9 cellular contexts compared by ENCODE assay signal in the genomic region with DNA sequence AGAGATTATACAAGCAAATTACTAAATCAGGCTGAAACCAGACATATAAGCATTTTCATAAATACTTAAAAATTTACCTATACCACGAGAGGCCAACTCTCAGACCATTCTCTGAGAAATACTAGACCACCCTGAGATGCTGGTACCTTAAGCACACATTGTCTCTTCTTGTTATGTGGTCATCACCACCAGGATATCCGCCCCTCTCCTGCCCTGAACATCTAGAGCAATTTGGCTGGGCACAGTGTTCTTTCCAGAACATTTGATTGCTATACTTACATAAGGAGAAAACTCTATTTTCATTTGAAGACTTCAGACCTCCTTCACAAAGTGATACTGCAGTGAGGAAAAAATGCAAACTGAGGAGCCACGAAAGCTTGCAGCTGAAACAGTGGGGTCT. TPM values are rescaled to one million over a fixed set of nuclear protein-coding genes. Genes with fewer than 3 reads are reported as not detected.
DNase-seq lines count a peak whose midpoint lies in the region; ATAC-seq and TF ChIP-seq lines count a peak whose summit lies in the region.
"Had no signal": no experiment of that assay in that cellular context is flagged by ENCODE, and none has a peak within 500 bp of the region (broad histone marks: within the 10 kb centered on the region; RNA-seq: fewer than 3 reads in every experiment).

No MANE protein-coding gene starts in this region.

- H2BK20ac ChIP-seq in H9 (ENCODE audit: low read depth, low read length, poor library complexity, severe bottlenecking): no peak overlapping the region

- peak overlapping the region; percentile 52 for H3K27ac ChIP-seq in CD8-positive, alpha-beta memory T cell (ENCODE audit: low read depth, low read length)
- no peak overlapping the region for H3K27ac ChIP-seq in H9 (ENCODE audit: insufficient read length, low read depth, low read length)
- H3K27ac ChIP-seq: SJSA1 had no signal

- no peaks in the 10 kb centered on the region for H3K36me3 Mint-ChIP-seq in CD8-positive, alpha-beta memory T cell
- H3K36me3 Mint-ChIP-seq in activated B cell treated with CpG ODN at 0.5 μM for 24 hours (ENCODE audit: low read depth): no peaks in the 10 kb centered on the region
- no peaks in the 10 kb centered on the region; a peak in 1 of 7 replicates for H3K36me3 Mint-ChIP-seq in H9 (ENCODE audit: insufficient read depth in 1 of 3, low read depth in 3 of 3)

- H3T11ph ChIP-seq in H9 (ENCODE audit: low read length): no peak overlapping the region

- intact Hi-C loops in activated B cell treated with CpG ODN at 0.5 μM for 24 hours (cut with micrococcal nuclease): loop anchor here (1.0 to 5.0 kb wide), 6 partner anchors 15 to 1686 kb away; a partner anchor contains a TSS

- no peak overlapping the region for H2BK12ac ChIP-seq in H9 (ENCODE audit: insufficient read length, low read depth, low read length)

- H2AFZ ChIP-seq in H9 (ENCODE audit: low read length): no peak overlapping the region

- no peak overlapping the region for H2BK120ac ChIP-seq in H9 (ENCODE audit: low read depth, low read length, poor library complexity, severe bottlenecking)

- no peak overlapping the region for H3K18ac ChIP-seq in H9 (ENCODE audit: insufficient read length, low read depth, low read length)

- H2AK5ac ChIP-seq in H9 (ENCODE audit: insufficient read length, low read length): no peak overlapping the region

- POLR2A ChIA-PET in CD8-positive, alpha-beta memory T cell (lab: Charles Lee): interaction anchor here (0.8 to 3.1 kb wide), 4 partner anchors 31 to 51 kb away, joined by 4 to 21 read pairs (median 5); a partner anchor contains a TSS
- POLR2A ChIA-PET in activated B cell treated with CpG ODN at 0.5 μM for 24 hours (lab: Charles Lee): interaction anchor here (1.0 to 8.7 kb wide), 18 partner anchors 12 to 338 kb away, joined by 3 to 229 read pairs (median 7); a partner anchor contains a TSS

- H3K9me3 ChIP-seq in CD8-positive, alpha-beta memory T cell (ENCODE audit: low read length): no peaks in the 10 kb centered on the region
- H3K9me3 ChIP-seq in H9 (ENCODE audit: control insufficient read depth, low read depth, low read length): no peaks in the 10 kb centered on the region
- H3K9me3 ChIP-seq: SJSA1 had no signal

- no peaks in the 10 kb centered on the region for H3K23me2 ChIP-seq in H9 (ENCODE audit: insufficient read length, low read depth, low read length, poor library complexity, severe bottlenecking)

- no peaks in the 10 kb centered on the region for H3K27me3 Mint-ChIP-seq in CD8-positive, alpha-beta memory T cell
- H3K27me3 Mint-ChIP-seq in activated B cell treated with CpG ODN at 0.5 μM for 24 hours (no peaks in the 10 kb centered on the region), H9 (ENCODE audit: low read depth) (no peaks in the 10 kb centered on the region)

- H2BK5ac ChIP-seq in H9 (ENCODE audit: insufficient read length, low read length): no peak overlapping the region

- H2BK15ac ChIP-seq in H9 (ENCODE audit: low read depth, low read length): no peak overlapping the region

- no peak overlapping the region for H3K14ac ChIP-seq in H9 (ENCODE audit: insufficient read depth, low read length)

- no peaks in the 10 kb centered on the region for H3K27me3 ChIP-seq in CD8-positive, alpha-beta memory T cell (ENCODE audit: insufficient read depth, low read length, poor library complexity, severe bottlenecking)
- H3K27me3 ChIP-seq in H9 (ENCODE audit: insufficient read depth, low read length): no peaks in the 10 kb centered on the region
- H3K27me3 ChIP-seq: SJSA1 had no signal

- H3K36me3 ChIP-seq in CD8-positive, alpha-beta memory T cell (ENCODE audit: insufficient read depth, low read length): no peaks in the 10 kb centered on the region
- H3K36me3 ChIP-seq: SJSA1 had no signal

- peak overlapping the region; percentile 0 to 83 (median 49) for H3K4me3 Mint-ChIP-seq in CD8-positive, alpha-beta memory T cell
- H3K4me3 Mint-ChIP-seq in activated B cell treated with CpG ODN at 0.5 μM for 24 hours (peak overlapping the region; percentile 75), H9 (no peak overlapping the region)

- H3K56ac ChIP-seq in H9 (ENCODE audit: insufficient read length, low read depth, low read length): no peak overlapping the region

- TF ChIP-seq CTCF in activated B cell treated with CpG ODN at 0.5 μM for 24 hours (IDR thresholded peaks at IDR 0.05) (no peak), H9 (conservative IDR thresholded peaks at IDR 0.05) (no peak)

- no peaks in the 10 kb centered on the region for H3K9me3 Mint-ChIP-seq in CD8-positive, alpha-beta memory T cell
- H3K9me3 Mint-ChIP-seq in activated B cell treated with CpG ODN at 0.5 μM for 24 hours: no peaks in the 10 kb centered on the region
- H3K9me3 Mint-ChIP-seq in H9: no peaks in the 10 kb centered on the region

- no peak overlapping the region for H3K23ac ChIP-seq in H9 (ENCODE audit: insufficient read length, low read depth, low read length)

- H4K91ac ChIP-seq in H9 (ENCODE audit: insufficient read length, low read depth, low read length): no peak overlapping the region

- WGBS in H9 (ENCODE audit: extremely low coverage, insufficient read length, low lambda C conversion rate): no CpG with 5 or more reads among the region's 3 CpGs

- H3K4me1 Mint-ChIP-seq in CD8-positive, alpha-beta memory T cell: peaks cover 61 to 75% (median 69%) of the 10 kb centered on the region in 3 donors
- peaks cover 82% of the 10 kb centered on the region for H3K4me1 Mint-ChIP-seq in activated B cell treated with CpG ODN at 0.5 μM for 24 hours
- H3K4me1 Mint-ChIP-seq in H9: peaks cover 14 to 22% of the 10 kb centered on the region in 2 experiments

- H4K8ac ChIP-seq in H9 (replicated peaks; ENCODE audit: insufficient read length, low read depth, low read length): no peak overlapping the region

- ATAC-seq in GM19397 (IDR thresholded peaks at IDR 0.05; ENCODE audit: unreplicated experiment): peak; percentile 35
- peak; percentile 21 for ATAC-seq in HG03025 (IDR thresholded peaks at IDR 0.05; ENCODE audit: low FRiP score, unreplicated experiment)
- peak; percentile 9 for ATAC-seq in activated B cell treated with CpG ODN at 0.5 μM for 24 hours (ENCODE audit: low read depth)

- H3K4me3 ChIP-seq in CD8-positive, alpha-beta memory T cell (ENCODE audit: low read length): no peak overlapping the region
- H3K4me3 ChIP-seq: SJSA1 had no signal

- DNase-seq in CD8-positive, alpha-beta memory T cell: no peak
- DNase-seq in activated B cell treated with CpG ODN at 0.5 μM for 24 hours: no peak
- no peak for DNase-seq in H9
- DNase-seq in iPS-NIHi7 (ENCODE audit: extremely low spot score): no peak
- DNase-seq in globus pallidus (ENCODE audit: low spot score): no peak
- DNase-seq in HuH-7 (ENCODE audit: low spot score): no peak

- H3K79me2 ChIP-seq in H9 (ENCODE audit: insufficient read depth, low read length): no peaks in the 10 kb centered on the region

- H4K5ac ChIP-seq in H9 (ENCODE audit: insufficient read length, low read depth, low read length): no peak overlapping the region

- H3K4me2 ChIP-seq in H9 (ENCODE audit: insufficient read depth, insufficient read length, low read length): no peak overlapping the region

- no peak overlapping the region for H3K9ac ChIP-seq in H9 (ENCODE audit: extremely low read depth, insufficient read length, low read length)

- H3K4ac ChIP-seq in H9 (ENCODE audit: low read depth, low read length): no peak overlapping the region

- H3K4me1 ChIP-seq in CD8-positive, alpha-beta memory T cell (ENCODE audit: insufficient read depth, low read length): peaks cover 51% of the 10 kb centered on the region
- H3K4me1 ChIP-seq in H9 (ENCODE audit: insufficient read depth, low read length): no peaks in the 10 kb centered on the region
- H3K4me1 ChIP-seq: SJSA1 had no signal

- CTCF ChIA-PET in CD8-positive, alpha-beta memory T cell (lab: Charles Lee): interaction anchor here (0.8 to 1.6 kb wide), 4 partner anchors 15 to 66 kb away, joined by 3 to 8 read pairs (median 3); a partner anchor contains a TSS
- CTCF ChIA-PET in activated B cell treated with CpG ODN at 0.5 μM for 24 hours (lab: Charles Lee): interaction anchor here (0.6 to 4.4 kb wide), 10 partner anchors 23 to 301 kb away, joined by 3 to 24 read pairs (median 4); a partner anchor contains a TSS

- no peaks in the 10 kb centered on the region for H3K79me1 ChIP-seq in H9 (ENCODE audit: insufficient read depth, low read depth, low read length, poor library complexity, severe bottlenecking)

- no peaks in the 10 kb centered on the region for H4K20me1 ChIP-seq in H9 (ENCODE audit: control insufficient read depth, insufficient read depth, insufficient read length)

- H3K27ac Mint-ChIP-seq in CD8-positive, alpha-beta memory T cell: peak overlapping the region; percentile 75 to 93 (median 90)
- H3K27ac Mint-ChIP-seq in activated B cell treated with CpG ODN at 0.5 μM for 24 hours (peak overlapping the region; percentile 95), H9 (no peak overlapping the region)

RNA-seq across cellular contexts. Expression of a gene that starts 36.2 kb away (rescaled TPM):
- 10 to 100 TPM; 23.7 to 25.4 TPM for total RNA-seq in CD8-positive, alpha-beta memory T cell
- polyA plus RNA-seq in CD8-positive, alpha-beta memory T cell: 8.0 TPM
- 36.6 and 39.5 TPM in 2 replicates for total RNA-seq in activated B cell treated with CpG ODN at 0.5 μM for 24 hours
- 2.0 and 3.2 TPM in 2 replicates for total RNA-seq in H9 (2021)

Comparison
In these comparisons a context has a peak if more than half of its experiments do, and no peak if none do; other contexts are left out.
1. H3K27ac Mint-ChIP-seq: peak in CD8-positive, alpha-beta memory T cell (8 of 8) and activated B cell treated with CpG ODN at 0.5 μM for 24 hours (single experiment); none in H9 (0 of 3).
2. H3K4me3 Mint-ChIP-seq: peak in CD8-positive, alpha-beta memory T cell (7 of 7) and activated B cell treated with CpG ODN at 0.5 μM for 24 hours (single experiment); none in H9 (0 of 2).
3. Peak in every context shown above with its lines, with median percentiles within 50 percentile points of each other: ATAC-seq.